Comparison of ENCODE assay signal across 8 cellular contexts in the genomic region with DNA sequence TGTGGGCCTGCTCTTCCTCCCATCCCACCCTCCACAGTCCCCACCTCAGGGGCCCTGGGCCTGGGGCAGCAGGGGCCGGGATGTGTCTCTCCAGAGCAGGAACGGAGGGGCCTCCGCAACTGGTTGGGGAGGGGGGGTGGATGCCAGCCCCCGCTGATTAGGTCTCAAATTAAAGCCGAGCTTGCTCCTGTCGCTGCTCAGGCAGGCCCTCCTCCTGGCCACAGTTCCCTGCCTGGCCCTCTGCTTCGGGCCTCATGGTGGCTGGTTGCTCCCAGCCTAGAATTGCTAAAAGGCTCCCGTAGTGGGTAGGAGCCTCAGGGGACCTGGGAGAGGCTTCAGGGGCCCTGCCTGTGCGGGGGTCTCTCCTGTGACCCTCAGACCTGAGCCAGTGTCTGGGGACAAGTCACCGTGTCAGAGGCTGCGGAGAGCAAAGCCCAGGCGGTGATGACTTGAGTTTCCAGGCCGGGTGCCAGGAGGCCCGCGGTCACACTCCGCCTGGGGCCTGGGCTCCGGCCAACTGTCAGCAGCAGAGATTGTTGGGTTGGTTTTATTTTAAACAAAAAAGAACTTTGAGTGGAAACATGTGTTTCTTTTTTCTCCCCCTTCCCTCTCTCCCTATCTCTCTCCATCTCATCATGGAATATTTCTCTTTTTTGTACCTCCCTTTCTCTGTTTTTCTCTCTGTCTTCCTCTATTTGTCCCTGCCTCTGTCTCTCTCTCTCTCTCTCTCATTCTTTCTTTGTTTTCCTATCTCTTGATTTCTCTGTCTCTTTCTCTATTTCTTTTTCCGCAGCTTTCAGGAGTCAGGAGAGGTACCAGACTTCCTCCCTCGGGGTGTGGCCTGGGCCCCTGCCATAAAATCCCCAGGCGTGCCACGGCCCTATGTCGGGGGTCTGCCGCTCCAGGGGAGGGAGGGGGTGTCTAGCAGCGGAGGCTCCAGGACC. TPM values are rescaled to one million over a fixed set of nuclear protein-coding genes. Genes with fewer than 3 reads are reported as not detected.
DNase-seq lines count a peak whose midpoint lies in the region; TF ChIP-seq lines count a peak whose summit lies in the region.

No MANE protein-coding gene starts in this region.

- no peaks in the 10 kb centered on the region for H3K36me3 ChIP-seq in BJ (ENCODE audit: control insufficient read depth, insufficient read depth, low read length)

- no peak overlapping the region for H3K4me3 ChIP-seq in BJ (ENCODE audit: low read depth, low read length)

- CTCF ChIA-PET in BJ (lab: Yijun Ruan, JAX) = interaction anchor here (2.3 to 2.8 kb wide), 2 partner anchors 94 to 97 kb away, joined by 8 to 12 read pairs; no protein-coding TSS in a partner anchor

- no peaks in the 10 kb centered on the region for H3K36me3 Mint-ChIP-seq in endothelial cell (ENCODE audit: low read depth, unreplicated experiment)

- TF ChIP-seq CTCF in BJ (IDR thresholded peaks at IDR 0.05; ENCODE audit: insufficient read depth, low read depth, low read length) (no peak), endothelial cell (IDR thresholded peaks at IDR 0.05; ENCODE audit: unreplicated experiment) (no peak)

- no peaks in the 10 kb centered on the region for H3K27me3 ChIP-seq in BJ (ENCODE audit: control insufficient read depth, insufficient read depth, low read length)

- POLR2A ChIA-PET in BJ (lab: Charles Lee) = interaction anchor here (0.6 kb wide), 1 partner anchor 21 kb away, joined by 11 read pairs; no protein-coding TSS in a partner anchor

- peaks cover 20% of the 10 kb centered on the region for H3K27me3 Mint-ChIP-seq in endothelial cell (ENCODE audit: unreplicated experiment)

- H3K4me1 Mint-ChIP-seq in endothelial cell (ENCODE audit: unreplicated experiment) = peaks cover 24% of the 10 kb centered on the region

- H3K4me3 Mint-ChIP-seq in endothelial cell (ENCODE audit: unreplicated experiment) = no peak overlapping the region

- H3K27ac Mint-ChIP-seq in endothelial cell (ENCODE audit: unreplicated experiment) = peak overlapping the region; percentile 22

- DNase-seq in BJ (ENCODE audit: low read depth) = peak; percentile 65
- DNase-seq in OCI-M1 (lab: John Stamatoyannopoulos, UW) = peak; percentile 81
- no peak for DNase-seq in endothelial cell (ENCODE audit: low spot score)
- DNase-seq in mucosa of gallbladder (ENCODE audit: low spot score) = peak; percentile 90
- DNase-seq in activated CD4-positive, alpha-beta T cell treated with anti-CD3 and anti-CD28 coated beads, Interleukin-2, amount 50 U/mL, for 48 hours = no peak
- DNase-seq in DMS153 (lab: John Stamatoyannopoulos, UW) = no peak
- no peak for DNase-seq in activated CD4-positive, CD25-positive, alpha-beta regulatory T cell (lab: John Stamatoyannopoulos, UW)
- no peak for DNase-seq in activated CD4-positive, alpha-beta T cell treated with anti-CD3 and anti-CD28 coated beads for 48 hours

- no peaks in the 10 kb centered on the region for H3K9me3 Mint-ChIP-seq in endothelial cell (ENCODE audit: unreplicated experiment)

RNA-seq across cellular contexts. Expression of a gene that starts 20.0 kb away (rescaled TPM):
- 13.6 and 26.5 TPM in 2 replicates for polyA plus RNA-seq in BJ (2011; rRNA removed)
- polyA minus RNA-seq in BJ (2011; rRNA and poly(A)+ RNA removed) = 22.8 TPM in 2 replicates
- 109 TPM for total RNA-seq in endothelial cell (ENCODE audit: unreplicated experiment)
- total RNA-seq in mucosa of gallbladder = 37.2 TPM

RNA-seq across cellular contexts. Expression of a gene that starts 36.6 kb away (rescaled TPM):
- polyA plus RNA-seq in BJ (2011; rRNA removed) = 8.0 and 11.6 TPM in 2 replicates
- polyA minus RNA-seq in BJ (2011; rRNA and poly(A)+ RNA removed) = 4.0 and 5.8 TPM in 2 replicates
- total RNA-seq in endothelial cell (ENCODE audit: unreplicated experiment) (14.0 TPM), mucosa of gallbladder (6.4 TPM)

Comparison
In these comparisons a context has a peak if more than half of its experiments do, and no peak if none do; other contexts are left out.
1. DNase-seq: peak in BJ (single experiment), OCI-M1 (single experiment) and mucosa of gallbladder (single experiment); none in endothelial cell (single experiment), activated CD4-positive, alpha-beta T cell treated with anti-CD3 and anti-CD28 coated beads, Interleukin-2, amount 50 U/mL, for 48 hours (0 of 2), DMS153 (single experiment), activated CD4-positive, CD25-positive, alpha-beta regulatory T cell (0 of 4) and activated CD4-positive, alpha-beta T cell treated with anti-CD3 and anti-CD28 coated beads for 48 hours (single experiment).